8 cellular contexts compared by ENCODE assay signal in genomic region chr7:2313450-2314208, GRCh38. TPM values are rescaled to one million over a fixed set of nuclear protein-coding genes. Genes with fewer than 3 reads are reported as not detected.
DNase-seq lines count a peak whose midpoint lies in the region; ATAC-seq and TF ChIP-seq lines count a peak whose summit lies in the region.

No MANE protein-coding gene starts in this region.

- no peaks in the 10 kb centered on the region for H3K9me3 Mint-ChIP-seq in activated T-helper 1 cell treated with anti-CD3 and anti-CD28 coated beads, Interleukin-12 subunit alpha, Interleukin-12 subunit beta, Interleukin-2, Interleukin-4 antibody, amounts not matched to agents 30 ng/mL and 10 ng/mL and 1 ng/mL, durations not matched to agents 14 hours and 24 hours and 36 hours

- H3K4me3 Mint-ChIP-seq in activated T-helper 1 cell treated with anti-CD3 and anti-CD28 coated beads, Interleukin-12 subunit alpha, Interleukin-12 subunit beta, Interleukin-2, Interleukin-4 antibody, amounts not matched to agents 30 ng/mL and 10 ng/mL and 1 ng/mL, durations not matched to agents 14 hours and 24 hours and 36 hours = peak overlapping the region; percentile 91

- TF ChIP-seq CTCF in left ventricle myocardium inferior (IDR thresholded peaks at IDR 0.05; ENCODE audit: borderline replicate concordance) (no peak), retinal pigment epithelial cell (conservative IDR thresholded peaks at IDR 0.05; ENCODE audit: low read depth, low read length) (no peak)

- H3K27ac ChIP-seq in left ventricle myocardium inferior (replicated peaks) = peak overlapping the region; percentile 75

- H3K36me3 Mint-ChIP-seq in activated T-helper 1 cell treated with anti-CD3 and anti-CD28 coated beads, Interleukin-12 subunit alpha, Interleukin-12 subunit beta, Interleukin-2, Interleukin-4 antibody, amounts not matched to agents 30 ng/mL and 10 ng/mL and 1 ng/mL, durations not matched to agents 14 hours and 24 hours and 36 hours (ENCODE audit: low read depth) = no peaks in the 10 kb centered on the region

- peak; percentile 8 for DNase-seq in stimulated activated CD8-positive, alpha-beta memory T cell treated with anti-CD3 and anti-CD28 coated beads, Interleukin-12 subunit alpha, Interleukin-12 subunit beta, amount 100 ng/mL, for 4 hours (ENCODE audit: low read depth)
- no peak for DNase-seq in stimulated activated CD8-positive, alpha-beta memory T cell treated with anti-CD3 and anti-CD28 coated beads, Interleukin-4, amount 100 ng/mL, for 48 hours
- no peak for DNase-seq in activated T-helper 1 cell treated with anti-CD3 and anti-CD28 coated beads, Interleukin-12 subunit alpha, Interleukin-12 subunit beta, Interleukin-2, Interleukin-4 antibody, amounts not matched to agents 30 ng/mL and 10 ng/mL and 1 ng/mL, durations not matched to agents 14 hours and 24 hours and 36 hours (ENCODE audit: low spot score)
- DNase-seq in left ventricle myocardium inferior = no peak
- no peak for DNase-seq in retinal pigment epithelial cell (ENCODE audit: low read depth)
- no peak for DNase-seq in NCI-H82 (lab: John Stamatoyannopoulos, UW)
- no peak for DNase-seq in T-helper 9 cell

- H3K4me3 ChIP-seq in left ventricle myocardium inferior (peak overlapping the region; percentile 94), retinal pigment epithelial cell (ENCODE audit: low read length) (peak overlapping the region; percentile 80)

- intact Hi-C loops in activated T-helper 1 cell treated with anti-CD3 and anti-CD28 coated beads, Interleukin-12 subunit alpha, Interleukin-12 subunit beta, Interleukin-2, Interleukin-4 antibody, amounts not matched to agents 30 ng/mL and 10 ng/mL and 1 ng/mL, durations not matched to agents 14 hours and 24 hours and 36 hours (cut with micrococcal nuclease) = loop anchor here (1.0 to 5.0 kb wide), 6 partner anchors 41 to 743 kb away; partner anchors contain the start of genes BRAT1, CHST12, EIF3B and IQCE
- intact Hi-C loops in left ventricle myocardium inferior (cut with micrococcal nuclease) = no loop called here

- H3K27me3 ChIP-seq in left ventricle myocardium inferior (ENCODE audit: low read depth) = no peaks in the 10 kb centered on the region

- peaks cover 26% of the 10 kb centered on the region for H3K4me1 ChIP-seq in left ventricle myocardium inferior

- ATAC-seq in HG03469 (IDR thresholded peaks at IDR 0.05; ENCODE audit: unreplicated experiment) = peak; percentile 4

- H3K9me3 ChIP-seq in left ventricle myocardium inferior (replicated peaks) = no peaks in the 10 kb centered on the region

- H3K4me1 Mint-ChIP-seq in activated T-helper 1 cell treated with anti-CD3 and anti-CD28 coated beads, Interleukin-12 subunit alpha, Interleukin-12 subunit beta, Interleukin-2, Interleukin-4 antibody, amounts not matched to agents 30 ng/mL and 10 ng/mL and 1 ng/mL, durations not matched to agents 14 hours and 24 hours and 36 hours (ENCODE audit: low read depth) = peaks cover 8% of the 10 kb centered on the region

- peak overlapping the region; percentile 87 for H3K27ac Mint-ChIP-seq in activated T-helper 1 cell treated with anti-CD3 and anti-CD28 coated beads, Interleukin-12 subunit alpha, Interleukin-12 subunit beta, Interleukin-2, Interleukin-4 antibody, amounts not matched to agents 30 ng/mL and 10 ng/mL and 1 ng/mL, durations not matched to agents 14 hours and 24 hours and 36 hours

- peaks cover 10% of the 10 kb centered on the region for H3K36me3 ChIP-seq in left ventricle myocardium inferior

- H3K27me3 Mint-ChIP-seq in activated T-helper 1 cell treated with anti-CD3 and anti-CD28 coated beads, Interleukin-12 subunit alpha, Interleukin-12 subunit beta, Interleukin-2, Interleukin-4 antibody, amounts not matched to agents 30 ng/mL and 10 ng/mL and 1 ng/mL, durations not matched to agents 14 hours and 24 hours and 36 hours (ENCODE audit: insufficient read depth) = no peaks in the 10 kb centered on the region

RNA-seq across cellular contexts. Expression of gene SNX8, which starts 0.6 kb away (rescaled TPM):
- total RNA-seq in activated T-helper 1 cell treated with anti-CD3 and anti-CD28 coated beads, Interleukin-12 subunit alpha, Interleukin-12 subunit beta, Interleukin-2, Interleukin-4 antibody, amounts not matched to agents 30 ng/mL and 10 ng/mL and 1 ng/mL, durations not matched to agents 14 hours and 24 hours and 36 hours = 40.8 and 41.8 TPM in 2 replicates
- total RNA-seq in left ventricle myocardium inferior = 16.8 TPM

RNA-seq across cellular contexts. Expression of gene EIF3B, which starts 41.0 kb away (rescaled TPM):
- 269 and 270 TPM in 2 replicates for total RNA-seq in activated T-helper 1 cell treated with anti-CD3 and anti-CD28 coated beads, Interleukin-12 subunit alpha, Interleukin-12 subunit beta, Interleukin-2, Interleukin-4 antibody, amounts not matched to agents 30 ng/mL and 10 ng/mL and 1 ng/mL, durations not matched to agents 14 hours and 24 hours and 36 hours
- total RNA-seq in left ventricle myocardium inferior = 68.9 TPM
